8 cellular contexts compared by ENCODE assay signal in genomic region chr2:42810126-42810970, GRCh38. TPM values are rescaled to one million over a fixed set of nuclear protein-coding genes. Genes with fewer than 3 reads are reported as not detected.
DNase-seq lines count a peak whose midpoint lies in the region; ATAC-seq and TF ChIP-seq lines count a peak whose summit lies in the region.

No MANE protein-coding gene starts in this region.

- H3K27me3 Mint-ChIP-seq in activated CD4-positive, alpha-beta T cell treated with anti-CD3 and anti-CD28 coated beads, Interleukin-2, amount 10 ng/mL, durations not matched to agents 7 days and 5 days = peaks cover 6% of the 10 kb centered on the region

- H3K27ac Mint-ChIP-seq in activated CD4-positive, alpha-beta T cell treated with anti-CD3 and anti-CD28 coated beads, Interleukin-2, amount 10 ng/mL, durations not matched to agents 7 days and 5 days = peak overlapping the region; percentile 99

- no peaks in the 10 kb centered on the region for H3K27me3 ChIP-seq in BLaER1 treated with 17β-estradiol and CSF1 and Interleukin-3, amounts not matched to agents 10 nM and 100 nM
- no peaks in the 10 kb centered on the region for H3K27me3 ChIP-seq in liver (ENCODE audit: control insufficient read depth in 4 of 4, insufficient read depth in 4 of 4, low read length in 3 of 4)

- DNase-seq in NCI-H526 (lab: John Stamatoyannopoulos, UW) (peak; percentile 89 to 94), cortex of kidney (lab: John Stamatoyannopoulos, UW) (peak; percentile 47)
- peak; percentile 95 for DNase-seq in activated CD4-positive, alpha-beta T cell treated with anti-CD3 and anti-CD28 coated beads, Interleukin-2, amount 10 ng/mL, durations not matched to agents 7 days and 5 days
- DNase-seq in stimulated activated CD4-positive, alpha-beta T cell treated with anti-CD3 and anti-CD28 coated beads, Interleukin-4, amount 100 ng/mL, for 1 hour = peak; percentile 94

- H4K20me1 ChIP-seq in BLaER1 treated with 17β-estradiol and CSF1 and Interleukin-3, amounts not matched to agents 10 nM and 100 nM = no peaks in the 10 kb centered on the region

- 1% methylated on average over 83 of the region's 83 CpGs for WGBS in liver

- peaks cover 16 to 21% (median 18%) of the 10 kb centered on the region in 11 experiments for H3K9me3 ChIP-seq in BLaER1 treated with 17β-estradiol and CSF1 and Interleukin-3, amounts not matched to agents 10 nM and 100 nM (replicated peaks in 1 of 11)
- H3K9me3 ChIP-seq in liver (ENCODE audit: control insufficient read depth in 4 of 4, low read length in 3 of 4) = no peaks in the 10 kb centered on the region

- peak overlapping the region; percentile 49 to 74 (median 63) for H3K4me3 ChIP-seq in BLaER1 treated with 17β-estradiol and CSF1 and Interleukin-3, amounts not matched to agents 10 nM and 100 nM
- H3K4me3 ChIP-seq in liver (ENCODE audit: low read depth in 1 of 3, low read length in 3 of 3) = peak overlapping the region; percentile 48 to 84 (median 62)

- peaks cover 5% of the 10 kb centered on the region for H3K9me3 Mint-ChIP-seq in activated CD4-positive, alpha-beta T cell treated with anti-CD3 and anti-CD28 coated beads, Interleukin-2, amount 10 ng/mL, durations not matched to agents 7 days and 5 days

- POLR2A ChIA-PET in activated CD4-positive, alpha-beta T cell treated with anti-CD3 and anti-CD28 coated beads, Interleukin-2, amount 10 ng/mL, durations not matched to agents 7 days and 5 days (lab: Charles Lee) = interaction anchor here (0.6 kb wide), 1 partner anchor 573 kb away, joined by 3 read pairs; no protein-coding TSS in a partner anchor

- H3K36me3 ChIP-seq in BLaER1 treated with 17β-estradiol and CSF1 and Interleukin-3, amounts not matched to agents 10 nM and 100 nM = no peaks in the 10 kb centered on the region
- H3K36me3 ChIP-seq in liver (ENCODE audit: control insufficient read depth in 4 of 4, insufficient read depth in 3 of 4, low read depth in 1 of 4, low read length in 3 of 4) = no peaks in the 10 kb centered on the region

- peak overlapping the region; percentile 90 for H3K4me3 Mint-ChIP-seq in activated CD4-positive, alpha-beta T cell treated with anti-CD3 and anti-CD28 coated beads, Interleukin-2, amount 10 ng/mL, durations not matched to agents 7 days and 5 days

- ATAC-seq in GM19328 (IDR thresholded peaks at IDR 0.05; ENCODE audit: unreplicated experiment) (peak; percentile 73), HG03469 (IDR thresholded peaks at IDR 0.05; ENCODE audit: unreplicated experiment) (peak; percentile 59)

- H3K4me2 ChIP-seq in BLaER1 treated with 17β-estradiol and CSF1 and Interleukin-3, amounts not matched to agents 10 nM and 100 nM = peak overlapping the region; percentile 83 to 97 (median 91)

- H3K36me3 Mint-ChIP-seq in activated CD4-positive, alpha-beta T cell treated with anti-CD3 and anti-CD28 coated beads, Interleukin-2, amount 10 ng/mL, durations not matched to agents 7 days and 5 days (ENCODE audit: low read depth) = peaks cover 3% of the 10 kb centered on the region

- H3K4me1 ChIP-seq in BLaER1 treated with 17β-estradiol and CSF1 and Interleukin-3, amounts not matched to agents 10 nM and 100 nM = peaks cover 21 to 35% (median 25%) of the 10 kb centered on the region in 10 experiments
- peaks cover 0 to 14% (median 8%) of the 10 kb centered on the region in 4 donors for H3K4me1 ChIP-seq in liver (ENCODE audit: control insufficient read depth in 4 of 4, insufficient read depth in 4 of 4, low read length in 3 of 4)

- H3K9ac ChIP-seq in BLaER1 treated with 17β-estradiol and CSF1 and Interleukin-3, amounts not matched to agents 10 nM and 100 nM = peak overlapping the region; percentile 93 to 99 (median 96)
- H3K9ac ChIP-seq in liver (ENCODE audit: low read depth in 1 of 2, low read length in 2 of 2) = peak overlapping the region; percentile 74 to 97

- no peak for TF ChIP-seq RAD21 in liver (IDR thresholded peaks at IDR 0.05)

- peak overlapping the region; percentile 93 to 99 (median 97) for H3K27ac ChIP-seq in BLaER1 treated with 17β-estradiol and CSF1 and Interleukin-3, amounts not matched to agents 10 nM and 100 nM
- H3K27ac ChIP-seq in liver (ENCODE audit: low read depth in 1 of 2, low read length in 2 of 2) = peak overlapping the region; percentile 99 to 100

- CTCF ChIA-PET in activated CD4-positive, alpha-beta T cell treated with anti-CD3 and anti-CD28 coated beads, Interleukin-2, amount 10 ng/mL, durations not matched to agents 7 days and 5 days (lab: Charles Lee) = interaction anchor here (0.6 to 2.3 kb wide), 15 partner anchors 9 to 731 kb away, joined by 3 to 11 read pairs (median 5); no protein-coding TSS in a partner anchor

- peaks cover 25% of the 10 kb centered on the region for H3K4me1 Mint-ChIP-seq in activated CD4-positive, alpha-beta T cell treated with anti-CD3 and anti-CD28 coated beads, Interleukin-2, amount 10 ng/mL, durations not matched to agents 7 days and 5 days

- TF ChIP-seq CTCF in liver (IDR thresholded peaks at IDR 0.05; ENCODE audit: low read depth, low read length, missing input control) = peak; percentile 1

TF ChIP-seq in liver, 16 proteins besides CTCF, POLR2A, EP300 and RAD21:
- TF ChIP-seq, protein P1, sequence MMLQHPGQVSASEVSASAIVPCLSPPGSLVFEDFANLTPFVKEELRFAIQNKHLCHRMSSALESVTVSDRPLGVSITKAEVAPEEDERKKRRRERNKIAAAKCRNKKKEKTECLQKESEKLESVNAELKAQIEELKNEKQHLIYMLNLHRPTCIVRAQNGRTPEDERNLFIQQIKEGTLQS (IDR thresholded peaks at IDR 0.05) = peak; percentile 100
- TF ChIP-seq YY1 (IDR thresholded peaks at IDR 0.05) (peak; percentile 69), FOXA1 (IDR thresholded peaks at IDR 0.05) (peak; percentile 58), ZBTB33 (IDR thresholded peaks at IDR 0.05) (no peak), HNF4A (conservative IDR thresholded peaks at IDR 0.05) (peak in 1 of 2 donors; percentile 22), RXRA (IDR thresholded peaks at IDR 0.05) (peak; percentile 43 to 49), FOXA2 (IDR thresholded peaks at IDR 0.05) (no peak), SP1 (IDR thresholded peaks at IDR 0.05) (peak; percentile 20)
- TF ChIP-seq, protein P2, sequence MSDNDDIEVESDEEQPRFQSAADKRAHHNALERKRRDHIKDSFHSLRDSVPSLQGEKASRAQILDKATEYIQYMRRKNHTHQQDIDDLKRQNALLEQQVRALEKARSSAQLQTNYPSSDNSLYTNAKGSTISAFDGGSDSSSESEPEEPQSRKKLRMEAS (IDR thresholded peaks at IDR 0.05) = peak; percentile 83

RNA-seq across cellular contexts. Expression of gene HAAO, which starts 18.0 kb away (rescaled TPM):
- total RNA-seq in activated CD4-positive, alpha-beta T cell treated with anti-CD3 and anti-CD28 coated beads, Interleukin-2, amount 10 ng/mL, durations not matched to agents 7 days and 5 days = not detected
- total RNA-seq in liver = 100 to 1,000 TPM in 1 of 2 donors, 10 to 100 TPM in 1; 17.4 to 126 TPM
- polyA plus RNA-seq in liver = 100 to 1,000 TPM; 134 to 140 TPM

RNA-seq across cellular contexts. Expression of gene OXER1, which starts 46.4 kb away (rescaled TPM):
- total RNA-seq in activated CD4-positive, alpha-beta T cell treated with anti-CD3 and anti-CD28 coated beads, Interleukin-2, amount 10 ng/mL, durations not matched to agents 7 days and 5 days = not detected
- 1 to 10 TPM; 2.2 to 5.9 TPM for total RNA-seq in liver
- 1 to 10 TPM; 7.5 to 8.1 TPM for polyA plus RNA-seq in liver

Comparison
In these comparisons a context has a peak if more than half of its experiments do, and no peak if none do; other contexts are left out.
1. Peak in every context shown above with its lines: DNase-seq, ATAC-seq, H3K4me3 ChIP-seq and H3K27ac ChIP-seq.
2. RNA of gene HAAO, which starts 18.0 kb away (total RNA-seq): 17.4 to 126 TPM in liver; not detected in activated CD4-positive, alpha-beta T cell treated with anti-CD3 and anti-CD28 coated beads, Interleukin-2, amount 10 ng/mL, durations not matched to agents 7 days and 5 days; every median in the first group is over 10 times any median in the second.